In genomic region chr4:168648929-168649328, GRCh38 we compare ENCODE assay signal across 13 cellular contexts.
DNase-seq lines count a peak whose midpoint lies in the region; ATAC-seq and TF ChIP-seq lines count a peak whose summit lies in the region.
"Had no signal": no experiment of that assay in that cellular context is flagged by ENCODE, and none has a peak within 500 bp of the region (broad histone marks: within the 10 kb centered on the region; RNA-seq: fewer than 3 reads in every experiment).

No MANE protein-coding gene starts in this region.

- H3K36me3 ChIP-seq in mesendoderm (ENCODE audit: control insufficient read depth, insufficient read depth, low read length) (no peaks in the 10 kb centered on the region), testis (ENCODE audit: low read depth, missing control alignments) (no peaks in the 10 kb centered on the region)
- H3K36me3 ChIP-seq: vagina had no signal

- DNase-seq in AG08396 (ENCODE audit: low spot score) = peak; percentile 15
- peak; percentile 87 for DNase-seq in NCI-H460 (ENCODE audit: extremely low read depth, low read depth)
- DNase-seq in dedifferentiated amniotic fluid mesenchymal stem cell (ENCODE audit: extremely low spot score) = peak; percentile 58
- DNase-seq in mesendoderm = peak; percentile 95
- DNase-seq in NCI-H1417 (lab: John Stamatoyannopoulos, UW) = no peak
- DNase-seq in testis = no peak
- DNase-seq: activated CD4-positive, alpha-beta memory T cell treated with anti-CD3 and anti-CD28 coated beads, Interleukin-2, amount 10 ng/mL, durations not matched to agents 7 days and 5 days; DND-41; NCI-H1092 treated with DMSO at 0.1 percent for 48 hours; stimulated activated CD8-positive, alpha-beta memory T cell treated with anti-CD3 and anti-CD28 coated beads, Interleukin-4, amount 100 ng/mL, for 48 hours had no signal

- H2BK5ac ChIP-seq in mesendoderm (ENCODE audit: low read length) = no peak overlapping the region

- H3K4me3 ChIP-seq in mesendoderm (ENCODE audit: low read length) (no peak overlapping the region), testis (no peak overlapping the region)
- H3K4me3 ChIP-seq: vagina had no signal

- no peak for TF ChIP-seq CTCF in testis (IDR thresholded peaks at IDR 0.05)

- H3K4me2 ChIP-seq in mesendoderm (ENCODE audit: low read length) = no peak overlapping the region

- no peak overlapping the region for H2AK5ac ChIP-seq in mesendoderm (ENCODE audit: low read length)

- no peaks in the 10 kb centered on the region for H3K79me2 ChIP-seq in mesendoderm (ENCODE audit: control insufficient read depth, insufficient read depth, low read length)

- no peak overlapping the region for H4K8ac ChIP-seq in mesendoderm (ENCODE audit: low read depth, low read length)

- no peaks in the 10 kb centered on the region for H3K9me3 ChIP-seq in testis
- H3K9me3 ChIP-seq: vagina had no signal

- no peak overlapping the region for H2BK15ac ChIP-seq in mesendoderm (replicated peaks; ENCODE audit: low read depth)

- H3K27me3 ChIP-seq in mesendoderm (ENCODE audit: insufficient read depth, low read length, poor library complexity) (no peaks in the 10 kb centered on the region), testis (no peaks in the 10 kb centered on the region)
- H3K27me3 ChIP-seq: vagina had no signal

- TF ChIP-seq POLR2A in testis (IDR thresholded peaks at IDR 0.05) = no peak

- no peak overlapping the region for H2BK120ac ChIP-seq in mesendoderm (ENCODE audit: low read depth, low read length)

- H3K4me1 ChIP-seq in mesendoderm (ENCODE audit: control insufficient read depth, low read depth, low read length) (peaks cover 3% of the 10 kb centered on the region), testis (no peaks in the 10 kb centered on the region)
- H3K4me1 ChIP-seq: vagina had no signal

- H3K79me1 ChIP-seq in mesendoderm (ENCODE audit: low read length) = no peaks in the 10 kb centered on the region

- no peak overlapping the region for H3K56ac ChIP-seq in mesendoderm (ENCODE audit: low read length)

- H3K9ac ChIP-seq in mesendoderm (ENCODE audit: low read length) = no peak overlapping the region

- intact Hi-C loops in testis (cut with DNase I; ENCODE audit: low total_unique reads) = no loop called here

- no peak overlapping the region for H4K5ac ChIP-seq in mesendoderm (ENCODE audit: low read length)

- H3K4ac ChIP-seq in mesendoderm (ENCODE audit: low read depth, low read length) = no peak overlapping the region

- H3K27ac ChIP-seq in mesendoderm (ENCODE audit: low read depth, low read length) (no peak overlapping the region), testis (no peak overlapping the region)
- H3K27ac ChIP-seq: vagina had no signal

- WGBS in mesendoderm (ENCODE audit: extremely low coverage, insufficient coverage, low lambda C conversion rate) = no CpG with 5 or more reads among the region's 3 CpGs
- WGBS in testis, 2 donors = 78 to 82% methylated on average over 3 of the region's 3 CpGs

- H3K23ac ChIP-seq in mesendoderm (ENCODE audit: low read length) = no peak overlapping the region

- no peak for ATAC-seq in GM19023 (IDR thresholded peaks at IDR 0.05; ENCODE audit: unreplicated experiment)
- no peak for ATAC-seq in GM21737 (IDR thresholded peaks at IDR 0.05; ENCODE audit: unreplicated experiment)

- H3K18ac ChIP-seq in mesendoderm (ENCODE audit: low read length) = no peak overlapping the region

Comparison
In these comparisons a context has a peak if more than half of its experiments do, and no peak if none do; other contexts are left out.
1. DNase-seq: peak in AG08396 (single experiment), NCI-H460 (single experiment), dedifferentiated amniotic fluid mesenchymal stem cell (single experiment) and mesendoderm (single experiment); none in NCI-H1417 (0 of 3) and testis (single experiment).